ENCODE assay signal across 16 cellular contexts in the genomic region with DNA sequence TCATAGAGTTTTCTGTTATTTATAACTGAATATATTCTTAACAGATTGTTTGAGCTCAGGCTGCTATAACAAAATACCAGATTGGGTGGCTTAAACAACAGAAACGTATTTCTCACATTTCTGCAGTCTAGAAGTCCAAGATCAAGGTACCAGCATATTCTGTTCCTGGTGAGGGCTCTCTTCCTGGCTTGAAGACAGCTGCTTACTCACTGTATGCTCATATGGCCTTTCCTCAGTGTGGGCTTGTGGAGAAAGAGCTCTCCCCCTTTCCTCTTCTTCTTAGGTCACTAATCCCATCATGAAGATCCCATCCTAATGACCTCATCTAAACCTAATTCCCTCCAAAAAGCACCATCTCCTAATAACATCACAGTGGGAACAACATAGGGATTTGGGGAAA.
DNase-seq lines count a peak whose midpoint lies in the region; ATAC-seq and TF ChIP-seq lines count a peak whose summit lies in the region.
"Had no signal": no experiment of that assay in that cellular context is flagged by ENCODE, and none has a peak within 500 bp of the region (broad histone marks: within the 10 kb centered on the region; RNA-seq: fewer than 3 reads in every experiment).

No MANE protein-coding gene starts in this region.

- ATAC-seq in T-helper 17 cell (no peak), GM19467 (IDR thresholded peaks at IDR 0.05; ENCODE audit: unreplicated experiment) (no peak)
- ATAC-seq: SK-N-SH treated with all-trans-retinoic acid at 6 μM for 48 hours had no signal

- peak overlapping the region; percentile 14 for H3K27ac Mint-ChIP-seq in T-helper 17 cell
- H3K27ac Mint-ChIP-seq: IgD-negative memory B cell had no signal

- peaks cover 56% of the 10 kb centered on the region for H3K27me3 Mint-ChIP-seq in T-helper 17 cell

- DNase-seq in M059J (ENCODE audit: low read depth) (peak; percentile 7), T-helper 17 cell (no peak), fibroblast of mammary gland (ENCODE audit: low read depth) (peak; percentile 88), stromal cell of bone marrow (ENCODE audit: low read depth) (peak; percentile 39), DMS153 treated with DMSO at 0.1 percent for 48 hours (lab: John Stamatoyannopoulos, UW; ENCODE audit: unreplicated experiment) (no peak), Ammon's horn (ENCODE audit: low spot score) (no peak)
- DNase-seq: EL, NCI-H1436 treated with DMSO at 0.1 percent for 48 hours, NCI-H446, NCI-H774, Peyer's patch, SHP77 had no signal

- H3K9me3 ChIP-seq in T-helper 17 cell (ENCODE audit: control insufficient read depth, low read length, poor library complexity, severe bottlenecking), result no peaks in the 10 kb centered on the region
- H3K9me3 ChIP-seq: BLaER1 treated with 17β-estradiol and CSF1 and Interleukin-3, amounts not matched to agents 10 nM and 100 nM; Peyer's patch had no signal

- peaks cover 4% of the 10 kb centered on the region for H3K4me1 Mint-ChIP-seq in T-helper 17 cell
- H3K4me1 Mint-ChIP-seq: IgD-negative memory B cell had no signal

- H3K4me3 ChIP-seq in fibroblast of mammary gland (ENCODE audit: control insufficient read depth, low read depth, low read length), result no peak overlapping the region
- H3K4me3 ChIP-seq: BLaER1 treated with 17β-estradiol and CSF1 and Interleukin-3, amounts not matched to agents 10 nM and 100 nM; Peyer's patch had no signal

- peaks cover 2% of the 10 kb centered on the region for H3K36me3 Mint-ChIP-seq in T-helper 17 cell (ENCODE audit: low read depth)
- H3K36me3 Mint-ChIP-seq: IgD-negative memory B cell had no signal

- H3K4me3 Mint-ChIP-seq in T-helper 17 cell, result no peak overlapping the region
- H3K4me3 Mint-ChIP-seq: IgD-negative memory B cell had no signal

- no peak for TF ChIP-seq CTCF in fibroblast of mammary gland (conservative IDR thresholded peaks at IDR 0.05; ENCODE audit: control insufficient read depth, insufficient read depth, low read depth, low read length)

Comparison
In these comparisons a context has a peak if more than half of its experiments do, and no peak if none do; other contexts are left out.
1. DNase-seq: peak in M059J (single experiment), fibroblast of mammary gland (single experiment) and stromal cell of bone marrow (single experiment); none in T-helper 17 cell (0 of 3), DMS153 treated with DMSO at 0.1 percent for 48 hours (single experiment) and Ammon's horn (single experiment).